Comparison of ENCODE assay signal across 24 cellular contexts in genomic region chr21:38936237-38936636, GRCh38.
"Had no signal": no experiment of that assay in that cellular context is flagged by ENCODE, and none has a peak within 500 bp of the region (broad histone marks: within the 10 kb centered on the region; RNA-seq: fewer than 3 reads in every experiment).

No MANE protein-coding gene starts in this region.

- H3K4me3 Mint-ChIP-seq: naive thymus-derived CD4-positive, alpha-beta T cell; natural killer cell treated with Interleukin-12 subunit alpha and Interleukin-12 subunit beta and Interleukin-15 and Interleukin-18, amount 100 ng/mL, for 72 hours; stimulated activated naive B cell treated with anti-CD40 and anti-IgM and Interleukin-4, amounts not matched to agents 10 μg/mL and 1 μg/mL and 100 μg/mL, for 72 hours had no signal

- H3K36me3 ChIP-seq: lower lobe of right lung, ovary, right lobe of liver, stomach, thyroid gland, transverse colon, upper lobe of left lung, vagina had no signal

- H3K4me3 ChIP-seq: hepatocyte, lower lobe of right lung, mucosa of descending colon, ovary, right lobe of liver, skin epidermis, stomach, testis, thyroid gland, transverse colon, upper lobe of left lung, vagina had no signal

- H2AFZ ChIP-seq: hepatocyte had no signal

- H3K9me3 Mint-ChIP-seq: natural killer cell treated with Interleukin-12 subunit alpha and Interleukin-12 subunit beta and Interleukin-15 and Interleukin-18, amount 100 ng/mL, for 72 hours; stimulated activated naive B cell treated with anti-CD40 and anti-IgM and Interleukin-4, amounts not matched to agents 10 μg/mL and 1 μg/mL and 100 μg/mL, for 72 hours had no signal

- H3K9me3 ChIP-seq: lower lobe of right lung, mucosa of descending colon, ovary, right lobe of liver, stomach, testis, thyroid gland, transverse colon, upper lobe of left lung, vagina had no signal

- ATAC-seq: lower lobe of right lung; mucosa of descending colon; naive thymus-derived CD4-positive, alpha-beta T cell; right lobe of liver; stimulated activated naive B cell treated with anti-CD40 and anti-IgM and Interleukin-4, amounts not matched to agents 10 μg/mL and 1 μg/mL and 100 μg/mL, for 72 hours; stimulated activated naive CD8-positive, alpha-beta T cell treated with anti-CD3 and anti-CD28 coated beads, Interleukin-15, Interleukin-2, amounts not matched to agents 100 U/mL and 50 U/mL, for 24 hours had no signal

- H3K27ac Mint-ChIP-seq: naive thymus-derived CD4-positive, alpha-beta T cell; natural killer cell treated with Interleukin-12 subunit alpha and Interleukin-12 subunit beta and Interleukin-15 and Interleukin-18, amount 100 ng/mL, for 72 hours; progenitor cell of endocrine pancreas; stimulated activated naive B cell treated with anti-CD40 and anti-IgM and Interleukin-4, amounts not matched to agents 10 μg/mL and 1 μg/mL and 100 μg/mL, for 72 hours had no signal

- H3K4me1 ChIP-seq: right lobe of liver, testis, thyroid gland, transverse colon had no signal

- H3K27me3 ChIP-seq: hepatocyte, ovary, right lobe of liver, stomach, testis, thyroid gland, transverse colon, upper lobe of left lung, vagina had no signal

- DNase-seq: islet precursor cell; lower lobe of right lung; mammary epithelial cell; midbrain; mucosa of descending colon; naive thymus-derived CD4-positive, alpha-beta T cell; ovary; right lobe of liver; stimulated activated CD4-positive, alpha-beta T cell treated with anti-CD3 and anti-CD28 coated beads, Interleukin-12 subunit alpha, Interleukin-12 subunit beta, amount 100 ng/mL, for 4 hours; stimulated activated CD4-positive, alpha-beta T cell treated with anti-CD3 and anti-CD28 coated beads, Interleukin-15, amount 100 ng/mL, for 24 hours; stimulated activated CD4-positive, alpha-beta T cell treated with anti-CD3 and anti-CD28 coated beads, Interleukin-2, amount 100 ng/mL, for 24 hours; stimulated activated CD4-positive, alpha-beta T cell treated with anti-CD3 and anti-CD28 coated beads, Interleukin-4, amount 100 ng/mL, for 1 hour; stimulated activated naive B cell treated with anti-CD40 and anti-IgM and Interleukin-4, amounts not matched to agents 10 μg/mL and 1 μg/mL and 100 μg/mL, for 72 hours; stimulated activated naive CD8-positive, alpha-beta T cell treated with anti-CD3 and anti-CD28 coated beads, Interleukin-15, Interleukin-2, amounts not matched to agents 100 U/mL and 50 U/mL, for 24 hours; stomach; testis; thyroid gland; transverse colon; upper lobe of left lung had no signal

- H3K4me2 ChIP-seq: hepatocyte had no signal

- H3K27ac ChIP-seq: hepatocyte, lower lobe of right lung, ovary, right lobe of liver, skin epidermis, stomach, testis, thyroid gland, transverse colon, upper lobe of left lung, vagina had no signal

- H3K79me2 ChIP-seq: hepatocyte had no signal

- H3K36me3 Mint-ChIP-seq: naive thymus-derived CD4-positive, alpha-beta T cell; natural killer cell treated with Interleukin-12 subunit alpha and Interleukin-12 subunit beta and Interleukin-15 and Interleukin-18, amount 100 ng/mL, for 72 hours; stimulated activated naive B cell treated with anti-CD40 and anti-IgM and Interleukin-4, amounts not matched to agents 10 μg/mL and 1 μg/mL and 100 μg/mL, for 72 hours had no signal
